ENCODE assay signal across 17 cellular contexts in the genomic region with DNA sequence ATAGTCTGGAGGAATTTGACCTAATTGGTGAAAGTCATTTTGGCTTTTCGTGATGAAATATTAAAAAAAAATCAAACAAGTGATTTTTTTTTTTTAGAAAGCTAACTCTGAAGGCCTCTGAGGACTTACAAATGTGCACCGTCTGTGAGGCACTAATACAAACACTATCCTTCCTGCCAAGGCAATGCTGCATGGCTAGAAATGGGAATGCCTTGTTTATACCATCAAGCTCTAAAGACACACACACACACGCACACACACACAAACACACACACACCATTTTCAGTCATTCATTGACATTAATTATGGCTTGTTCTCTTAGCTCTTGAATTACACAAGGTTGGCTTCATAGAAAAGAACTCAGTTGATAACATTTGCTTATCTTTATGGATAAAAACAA.
DNase-seq lines count a peak whose midpoint lies in the region; ATAC-seq, FAIRE-seq and TF ChIP-seq lines count a peak whose summit lies in the region.
"Had no signal": no experiment of that assay in that cellular context is flagged by ENCODE, and none has a peak within 500 bp of the region (broad histone marks: within the 10 kb centered on the region; RNA-seq: fewer than 3 reads in every experiment).

No MANE protein-coding gene starts in this region.

- H2AFZ ChIP-seq in IMR-90 (replicated peaks; ENCODE audit: low read length, poor library complexity) (no peak overlapping the region), H1 (ENCODE audit: low read length) (no peak overlapping the region), mesenchymal stem cell (ENCODE audit: low read depth, low read length) (no peak overlapping the region)
- H2AFZ ChIP-seq: PC-9 had no signal

- H3K56ac ChIP-seq in IMR-90 (ENCODE audit: extremely low read depth, insufficient read depth, low read length), result no peak overlapping the region
- no peak overlapping the region for H3K56ac ChIP-seq in H1 (replicated peaks; ENCODE audit: insufficient read length, low read depth, low read length)

- POLR2A ChIA-PET in AG04450 (lab: Yijun Ruan, JAX), result interaction anchor here (1.0 to 1.2 kb wide), 2 partner anchors 21 to 23 kb away, joined by 3 to 5 read pairs; no protein-coding TSS in a partner anchor
- POLR2A ChIA-PET in IMR-90 (lab: Charles Lee; ENCODE audit: unreplicated experiment), result no interaction called here
- POLR2A ChIA-PET in H1 (lab: Charles Lee; ENCODE audit: partially characterized antibody), result no interaction called here

- no peak overlapping the region for H2BK20ac ChIP-seq in IMR-90 (ENCODE audit: low read depth, low read length)
- H2BK20ac ChIP-seq in H1 (ENCODE audit: low read length), result peak overlapping the region; percentile 84; the same call in 1 of the 2 replicates

- H3K23me2 ChIP-seq in H1 (ENCODE audit: low read depth, low read length), result no peaks in the 10 kb centered on the region; the same call in 1 of the 2 replicates

- H2BK15ac ChIP-seq in IMR-90 (ENCODE audit: low read depth, low read length), result no peak overlapping the region
- no peak overlapping the region for H2BK15ac ChIP-seq in H1 (ENCODE audit: low read length)
- H2BK15ac ChIP-seq in mesenchymal stem cell (ENCODE audit: low read depth, poor library complexity, severe bottlenecking), result no peak overlapping the region

- dilution Hi-C loops in IMR-90 (cut with HindIII; ENCODE audit: low sequenced_read_pairs, unreplicated experiment), result no loop called here

- H2AK5ac ChIP-seq in IMR-90 (ENCODE audit: low read depth, low read length) (no peak overlapping the region), H1 (ENCODE audit: low read depth, low read length) (no peak overlapping the region), mesenchymal stem cell (ENCODE audit: low read length, severe bottlenecking) (no peak overlapping the region)

- H4K8ac ChIP-seq in IMR-90 (ENCODE audit: low read depth in 2 of 2, low read length in 2 of 2), result no peak overlapping the region
- no peak overlapping the region for H4K8ac ChIP-seq in H1 (ENCODE audit: extremely low read depth, insufficient read depth, low read length)
- H4K8ac ChIP-seq in mesenchymal stem cell (ENCODE audit: low read length), result no peak overlapping the region

- ATAC-seq in IMR-90 (ENCODE audit: low read depth), result peak; percentile 81
- no peak for ATAC-seq in HG02759 (IDR thresholded peaks at IDR 0.05; ENCODE audit: unreplicated experiment)

- no peaks in the 10 kb centered on the region for H4K20me1 ChIP-seq in IMR-90 (ENCODE audit: insufficient read depth, low read length)
- H4K20me1 ChIP-seq in H1 (replicated peaks in 1 of 2; ENCODE audit: control insufficient read depth in 1 of 2, insufficient read depth in 2 of 2, low read length in 2 of 2), result no peaks in the 10 kb centered on the region

- H3K9me3 ChIP-seq in AG04450 (ENCODE audit: control insufficient read depth, insufficient read depth, low read length) (no peaks in the 10 kb centered on the region), IMR-90 (ENCODE audit: control insufficient read depth, insufficient read depth, low read length) (no peaks in the 10 kb centered on the region), H1 (ENCODE audit: insufficient read depth in 2 of 2, low read depth in 1 of 2, low read length in 1 of 2) (no peaks in the 10 kb centered on the region), mesenchymal stem cell (ENCODE audit: control insufficient read depth, low read length) (no peaks in the 10 kb centered on the region), prostate gland (no peaks in the 10 kb centered on the region)
- H3K9me3 ChIP-seq: HAP-1 had no signal

- H2BK120ac ChIP-seq in IMR-90 (ENCODE audit: low read depth, low read length) (no peak overlapping the region), H1 (replicated peaks; ENCODE audit: low read depth, low read length) (no peak overlapping the region), mesenchymal stem cell (ENCODE audit: low read depth, low read length) (no peak overlapping the region)

- TF ChIP-seq RAD21 in IMR-90 (IDR thresholded peaks at IDR 0.05; ENCODE audit: low read length) (no peak), H1 (IDR thresholded peaks at IDR 0.05 in 1 of 2, conservative IDR thresholded peaks at IDR 0.05 in 1 of 2; ENCODE audit: low read depth in 2 of 2, low read length in 2 of 2) (no peak)

- 0% methylated on average over 1 of the region's 3 CpGs; no CpG with 5 or more reads in 1 of the 2 experiments for WGBS in IMR-90 (ENCODE audit: extremely low coverage in 2 of 2, insufficient read length in 1 of 2), 2 experiments
- WGBS in H1 (ENCODE audit: extremely low coverage in 1 of 2, insufficient coverage in 1 of 2, insufficient read length in 1 of 2, insufficient replicate concordance in 2 of 2, low coverage in 1 of 2, low lambda C conversion rate in 2 of 2, missing lambda C conversion rate in 1 of 2), 2 experiments, result 89% methylated on average over 3 of the region's 3 CpGs; no CpG with 5 or more reads in 1 of the 2 experiments
- 9% methylated on average over 2 of the region's 3 CpGs for WGBS in mesenchymal stem cell
- WGBS in prostate gland, result 60% methylated on average over 3 of the region's 3 CpGs

- H3K79me2 ChIP-seq in H1 (ENCODE audit: control insufficient read depth in 1 of 2, insufficient read depth in 2 of 2, low read length in 2 of 2), result no peaks in the 10 kb centered on the region

- H3K18ac ChIP-seq in IMR-90 (ENCODE audit: low read depth, low read length) (no peak overlapping the region), H1 (ENCODE audit: extremely low read depth, low read length) (no peak overlapping the region; the same call in 1 of the 2 replicates), mesenchymal stem cell (ENCODE audit: low read depth in 1 of 2, low read length in 2 of 2) (no peak overlapping the region)

- FAIRE-seq in H1 (lab: Jason Lieb, UNC), result no peak

- no peak for TF ChIP-seq POLR2A in IMR-90 (IDR thresholded peaks at IDR 0.05; ENCODE audit: low read depth, low read length)
- TF ChIP-seq POLR2A in H1 (IDR thresholded peaks at IDR 0.05; ENCODE audit: control extremely low read depth in 1 of 2, low read depth in 2 of 2, low read length in 2 of 2), result no peak
- no peak for TF ChIP-seq POLR2A in prostate gland (IDR thresholded peaks at IDR 0.05)

- H3K27ac ChIP-seq in AG04450 (ENCODE audit: low read depth, low read length), result no peak overlapping the region
- H3K27ac ChIP-seq in IMR-90 (ENCODE audit: insufficient read depth, low read length), result no peak overlapping the region
- H3K27ac ChIP-seq in H1 (ENCODE audit: low read depth, low read length), result no peak overlapping the region
- no peak overlapping the region for H3K27ac ChIP-seq in mesenchymal stem cell (ENCODE audit: low read length, poor library complexity, severe bottlenecking)
- no peak overlapping the region for H3K27ac ChIP-seq in prostate gland
- H3K27ac ChIP-seq: PC-9 had no signal

- DNase-seq in AG04450 (ENCODE audit: low read depth, low spot score), result peak; percentile 29
- DNase-seq in IMR-90, result peak; percentile 52
- no peak for DNase-seq in H1 (ENCODE audit: low read depth in 1 of 2, low spot score in 2 of 2)
- peak; percentile 66 for DNase-seq in mesenchymal stem cell
- no peak for DNase-seq in LoVo (ENCODE audit: low spot score)
- DNase-seq in prostate gland (ENCODE audit: low spot score), result no peak
- no peak for DNase-seq in DMS79 (lab: John Stamatoyannopoulos, UW)
- DNase-seq: CD4-positive, alpha-beta memory T cell; DMS79 treated with DMSO at 0.1 percent for 48 hours; GF-D8; Karpas-422; NCI-H1417; NCI-H2029 treated with DMSO at 0.1 percent for 48 hours; NCI-H2227 treated with DMSO at 0.1 percent for 48 hours had no signal

- H4K5ac ChIP-seq in IMR-90 (ENCODE audit: low read depth, low read length), result no peak overlapping the region
- H4K5ac ChIP-seq in H1 (ENCODE audit: insufficient read length, low read depth, low read length), result no peak overlapping the region

- H2BK12ac ChIP-seq in H1 (ENCODE audit: low read depth, low read length) (no peak overlapping the region; the same call in 1 of the 2 replicates), mesenchymal stem cell (ENCODE audit: low read length in 2 of 2) (no peak overlapping the region)

- H3K79me1 ChIP-seq in IMR-90 (ENCODE audit: low read depth in 1 of 2, low read length in 2 of 2) (no peaks in the 10 kb centered on the region), H1 (ENCODE audit: low read depth, low read length) (no peaks in the 10 kb centered on the region), mesenchymal stem cell (replicated peaks; ENCODE audit: low read length, poor library complexity, severe bottlenecking) (no peaks in the 10 kb centered on the region)

- no peak overlapping the region for H3K9ac ChIP-seq in IMR-90 (ENCODE audit: low read depth, low read length)
- H3K9ac ChIP-seq in H1 (replicated peaks in 1 of 4; ENCODE audit: extremely low read depth in 1 of 4, low read depth in 3 of 4, low read length in 3 of 4), result no peak overlapping the region
- H3K9ac ChIP-seq in mesenchymal stem cell (ENCODE audit: low read length), result no peak overlapping the region

- TF ChIP-seq EP300 in H1 (IDR thresholded peaks at IDR 0.05; ENCODE audit: borderline replicate concordance in 1 of 2, low read depth in 2 of 2, low read length in 2 of 2), result no peak

- in situ Hi-C loops in IMR-90 (cut with MboI; ENCODE audit: low sequenced_read_pairs), result no loop called here

- H2BK5ac ChIP-seq in IMR-90 (ENCODE audit: low read depth, low read length, poor library complexity, severe bottlenecking) (peak overlapping the region; percentile 46), H1 (ENCODE audit: low read depth, low read length) (no peak overlapping the region; the same call in 1 of the 2 replicates), mesenchymal stem cell (ENCODE audit: low read depth, low read length, poor library complexity, severe bottlenecking) (no peak overlapping the region)

- TF ChIP-seq CTCF in AG04450 (IDR thresholded peaks at IDR 0.05; ENCODE audit: low read depth, low read length) (no peak), IMR-90 (conservative IDR thresholded peaks at IDR 0.05; ENCODE audit: low read depth, low read length) (no peak), H1 (IDR thresholded peaks at IDR 0.05; ENCODE audit: control extremely low read depth in 1 of 3, insufficient read depth in 1 of 3, low read depth in 1 of 3, low read length in 3 of 3) (no peak), prostate gland (IDR thresholded peaks at IDR 0.05) (no peak)

- no peaks in the 10 kb centered on the region for H3K36me3 ChIP-seq in IMR-90 (ENCODE audit: control insufficient read depth, insufficient read depth, low read length)
- no peaks in the 10 kb centered on the region for H3K36me3 ChIP-seq in H1 (ENCODE audit: control insufficient read depth in 2 of 4, insufficient read depth in 4 of 4, low read length in 3 of 4)
- no peaks in the 10 kb centered on the region for H3K36me3 ChIP-seq in mesenchymal stem cell (ENCODE audit: control insufficient read depth in 1 of 2, insufficient read depth in 2 of 2, low read depth in 1 of 2, low read length in 2 of 2)
- no peaks in the 10 kb centered on the region for H3K36me3 ChIP-seq in prostate gland
- H3K36me3 ChIP-seq: HAP-1 had no signal

- H2AK9ac ChIP-seq in IMR-90 (replicated peaks; ENCODE audit: low read depth, low read length, poor library complexity), result no peak overlapping the region

- H4K91ac ChIP-seq in IMR-90 (ENCODE audit: insufficient read depth, low read depth, low read length), result no peak overlapping the region
- H4K91ac ChIP-seq in H1 (replicated peaks; ENCODE audit: insufficient read length, low read length), result peak overlapping the region; percentile 84
- no peak overlapping the region for H4K91ac ChIP-seq in mesenchymal stem cell (ENCODE audit: low read length)

- H3K4me2 ChIP-seq in IMR-90 (ENCODE audit: low read depth, low read length) (0 out of 2 replicates have a peak overlapping the region, but pooled peaks have one; percentile 9), H1 (ENCODE audit: insufficient read depth in 1 of 2, low read depth in 2 of 2, low read length in 2 of 2) (no peak overlapping the region), mesenchymal stem cell (ENCODE audit: low read length, poor library complexity, severe bottlenecking) (no peak overlapping the region)
- H3K4me2 ChIP-seq: PC-9 had no signal

- intact Hi-C loops in IMR-90 (cut with micrococcal nuclease), result no loop called here
- intact Hi-C loops in prostate gland (cut with DNase I), result no loop called here

- H3K4me1 ChIP-seq in IMR-90 (ENCODE audit: control insufficient read depth, insufficient read depth, low read length), result peaks cover 3% of the 10 kb centered on the region; the same call in 1 of the 2 replicates
- no peaks in the 10 kb centered on the region for H3K4me1 ChIP-seq in H1 (replicated peaks in 1 of 4; ENCODE audit: control insufficient read depth in 3 of 4, insufficient read depth in 4 of 4, low read length in 3 of 4)
- no peaks in the 10 kb centered on the region for H3K4me1 ChIP-seq in mesenchymal stem cell (ENCODE audit: control insufficient read depth, insufficient read depth, low read depth, low read length)
- no peaks in the 10 kb centered on the region for H3K4me1 ChIP-seq in prostate gland (replicated peaks)

- H3K4me3 ChIP-seq in AG04450 (ENCODE audit: low read depth, low read length) (no peak overlapping the region), IMR-90 (ENCODE audit: insufficient read depth, low read depth, low read length) (no peak overlapping the region), H1 (ENCODE audit: extremely low read depth in 1 of 4, insufficient read depth in 2 of 4, low read depth in 3 of 4, low read length in 4 of 4) (no peak overlapping the region), mesenchymal stem cell (ENCODE audit: insufficient read depth in 1 of 2, low read depth in 1 of 2, low read length in 2 of 2) (peak overlapping the region in 1 of 2 experiments; percentile 30), prostate gland (no peak overlapping the region)
- H3K4me3 ChIP-seq: HAP-1, PC-9 had no signal

- CTCF ChIA-PET in AG04450 (lab: Charles Lee), result no interaction called here
- CTCF ChIA-PET in IMR-90 (lab: Yijun Ruan, JAX), result no interaction called here
- CTCF ChIA-PET in H1 (lab: Charles Lee; ENCODE audit: partially characterized antibody), result interaction anchor here (0.7 kb wide), 1 partner anchor 96 kb away, joined by 3 read pairs; no protein-coding TSS in a partner anchor

- no peak overlapping the region for H3K14ac ChIP-seq in IMR-90 (replicated peaks; ENCODE audit: low read depth, low read length)
- no peak overlapping the region for H3K14ac ChIP-seq in H1 (ENCODE audit: insufficient read length)
- no peak overlapping the region for H3K14ac ChIP-seq in mesenchymal stem cell (ENCODE audit: low read length in 2 of 2)

- no TSS peak for BruUV-seq in IMR-90 (replicated peaks; lab: Mats Ljungman, UMichigan)

- no peak overlapping the region for H3K23ac ChIP-seq in IMR-90 (ENCODE audit: low read depth, low read length)
- H3K23ac ChIP-seq in H1 (ENCODE audit: insufficient read length), result no peak overlapping the region
- no peak overlapping the region for H3K23ac ChIP-seq in mesenchymal stem cell (ENCODE audit: low read length in 2 of 2)

- H3K4ac ChIP-seq in IMR-90 (ENCODE audit: low read depth, low read length), result no peak overlapping the region; the same call in 1 of the 2 replicates
- H3K4ac ChIP-seq in H1 (replicated peaks; ENCODE audit: insufficient read length, low read depth, low read length), result no peak overlapping the region
- H3K4ac ChIP-seq in mesenchymal stem cell (ENCODE audit: low read depth in 1 of 2, low read length in 2 of 2), result no peak overlapping the region

- no peaks in the 10 kb centered on the region for H3K27me3 ChIP-seq in AG04450 (ENCODE audit: control insufficient read depth, insufficient read depth, low read length)
- H3K27me3 ChIP-seq in IMR-90 (ENCODE audit: control insufficient read depth, insufficient read depth, low read length), result no peaks in the 10 kb centered on the region
- peaks cover 0 to 1% (median 0%) of the 10 kb centered on the region in 4 experiments; a peak in 1 of 7 replicates for H3K27me3 ChIP-seq in H1 (replicated peaks in 1 of 4; ENCODE audit: control insufficient read depth in 3 of 4, extremely low read depth in 1 of 4, insufficient read depth in 3 of 4, low read length in 3 of 4)
- no peaks in the 10 kb centered on the region for H3K27me3 ChIP-seq in mesenchymal stem cell (ENCODE audit: control insufficient read depth in 1 of 2, insufficient read depth in 1 of 2, low read length in 2 of 2)
- no peaks in the 10 kb centered on the region for H3K27me3 ChIP-seq in prostate gland (replicated peaks; ENCODE audit: insufficient read depth)

- H3K9me1 ChIP-seq in IMR-90 (ENCODE audit: insufficient read depth, low read length), result 0 out of 2 replicates have a peak, but pooled peaks cover 2% of the 10 kb centered on the region

Comparison
In these comparisons a context has a peak if more than half of its experiments do, and no peak if none do; other contexts are left out.
1. DNase-seq: peak in AG04450 (single experiment), IMR-90 (single experiment) and mesenchymal stem cell (single experiment); none in H1 (0 of 2), LoVo (single experiment), prostate gland (single experiment) and DMS79 (single experiment).